Comparison of ENCODE assay signal across 8 cellular contexts in genomic region chr3:51994530-51994929, GRCh38. TPM values are rescaled to one million over a fixed set of nuclear protein-coding genes. Genes with fewer than 3 reads are reported as not detected.
DNase-seq lines count a peak whose midpoint lies in the region; ATAC-seq and TF ChIP-seq lines count a peak whose summit lies in the region.

No MANE protein-coding gene starts in this region.

- no peak for TF ChIP-seq RAD21 in SK-N-SH (IDR thresholded peaks at IDR 0.05; ENCODE audit: low read length)

- H3K27ac ChIP-seq in SK-N-SH (ENCODE audit: low read depth in 2 of 2, low read length in 1 of 2) (peak overlapping the region; percentile 83 to 88), hepatocyte (peak overlapping the region; percentile 96)

- H3K36me3 Mint-ChIP-seq in activated CD8-positive, alpha-beta T cell treated with anti-CD3 and anti-CD28 coated beads, Interleukin-2, amount 10 ng/mL, durations not matched to agents 7 days and 5 days (ENCODE audit: low read depth), result peaks cover 44% of the 10 kb centered on the region
- peaks cover 50% of the 10 kb centered on the region for H3K36me3 Mint-ChIP-seq in stimulated activated memory B cell treated with anti-CD40 and anti-IgM and Interleukin-4, amounts not matched to agents 10 μg/mL and 1 μg/mL and 100 μg/mL, for 72 hours

- POLR2A ChIA-PET in SK-N-SH (lab: Yijun Ruan, JAX), result interaction anchor here (1.0 to 4.8 kb wide), 6 partner anchors 12 to 52 kb away, joined by 3 to 42 read pairs (median 10); partner anchors contain the start of genes ABHD14A, ABHD14B, ACY1 and PARP3
- POLR2A ChIA-PET in activated CD8-positive, alpha-beta T cell treated with anti-CD3 and anti-CD28 coated beads, Interleukin-2, amount 10 ng/mL, durations not matched to agents 7 days and 5 days (lab: Charles Lee), result interaction anchor here (0.8 to 5.6 kb wide), 6 partner anchors 8 to 61 kb away, joined by 4 to 65 read pairs (median 8); partner anchors contain the start of genes ABHD14B, ACY1 and DUSP7

- H3F3A ChIP-seq in SK-N-SH (replicated peaks; ENCODE audit: insufficient read depth), result peaks cover 36% of the 10 kb centered on the region

- H3K79me2 ChIP-seq in SK-N-SH (ENCODE audit: insufficient read depth) (peaks cover 46% of the 10 kb centered on the region), hepatocyte (peaks cover 22% of the 10 kb centered on the region)

- peak overlapping the region; percentile 100 for H3K4me3 Mint-ChIP-seq in activated CD8-positive, alpha-beta T cell treated with anti-CD3 and anti-CD28 coated beads, Interleukin-2, amount 10 ng/mL, durations not matched to agents 7 days and 5 days
- peak overlapping the region; percentile 98 for H3K4me3 Mint-ChIP-seq in stimulated activated memory B cell treated with anti-CD40 and anti-IgM and Interleukin-4, amounts not matched to agents 10 μg/mL and 1 μg/mL and 100 μg/mL, for 72 hours

- H2AFZ ChIP-seq in SK-N-SH (ENCODE audit: low read depth) (no peak overlapping the region), hepatocyte (no peak overlapping the region)

- no peaks in the 10 kb centered on the region for H3K9me3 ChIP-seq in SK-N-SH
- H3K9me3 ChIP-seq in hepatocyte (ENCODE audit: low read depth), result no peaks in the 10 kb centered on the region

- H3K4me3 ChIP-seq in SK-N-SH (ENCODE audit: low read depth in 2 of 2, low read length in 1 of 2) (peak overlapping the region; percentile 83 to 88), hepatocyte (peak overlapping the region; percentile 89)

- DNase-seq in SK-N-SH (no peak), hepatocyte (ENCODE audit: low spot score) (no peak), NCI-H510A (lab: John Stamatoyannopoulos, UW) (no peak), GM03348 (ENCODE audit: low spot score) (no peak)
- DNase-seq in activated CD8-positive, alpha-beta T cell treated with anti-CD3 and anti-CD28 coated beads, Interleukin-2, amount 10 ng/mL, durations not matched to agents 7 days and 5 days, result no peak

- CTCF ChIA-PET in SK-N-SH (lab: Yijun Ruan, JAX), result interaction anchor here (1.3 to 3.9 kb wide), 8 partner anchors 9 to 150 kb away, joined by 3 to 23 read pairs (median 11); partner anchors contain the start of genes ABHD14A, ABHD14B, ACY1 and GPR62
- CTCF ChIA-PET in activated CD8-positive, alpha-beta T cell treated with anti-CD3 and anti-CD28 coated beads, Interleukin-2, amount 10 ng/mL, durations not matched to agents 7 days and 5 days (lab: Charles Lee), result interaction anchor here (1.3 to 5.2 kb wide), 5 partner anchors 12 to 61 kb away, joined by 5 to 36 read pairs (median 11); partner anchors contain the start of genes ABHD14A, ABHD14B, ACY1 and DUSP7

- H3K9ac ChIP-seq in SK-N-SH, result peak overlapping the region; percentile 97

- 32% methylated on average over 2 of the region's 2 CpGs for WGBS in SK-N-SH (ENCODE audit: low lambda C conversion rate)
- WGBS in hepatocyte (ENCODE audit: low lambda C conversion rate, missing lambda C conversion rate), result 82% methylated on average over 2 of the region's 2 CpGs

- H4K20me1 ChIP-seq in SK-N-SH (ENCODE audit: insufficient read depth), result 0 out of 2 replicates have a peak, but pooled peaks cover 15% of the 10 kb centered on the region
- no peaks in the 10 kb centered on the region for H4K20me1 ChIP-seq in hepatocyte (ENCODE audit: insufficient read depth, poor library complexity, severe bottlenecking)

- H3K4me1 ChIP-seq in SK-N-SH (ENCODE audit: control insufficient read depth in 1 of 2, insufficient read depth in 2 of 2, low read depth in 1 of 2, low read length in 1 of 2), result peaks cover 9 to 24% of the 10 kb centered on the region in 2 experiments; a peak in 3 of 4 replicates
- H3K4me1 ChIP-seq in hepatocyte (ENCODE audit: insufficient read depth), result peaks cover 11% of the 10 kb centered on the region

- TF ChIP-seq EP300 in SK-N-SH (IDR thresholded peaks at IDR 0.05; ENCODE audit: borderline replicate concordance in 1 of 2, low read depth in 1 of 2, low read length in 1 of 2), result no peak

- H3K9me2 ChIP-seq in SK-N-SH, result no peaks in the 10 kb centered on the region
- no peaks in the 10 kb centered on the region for H3K9me2 ChIP-seq in hepatocyte (replicated peaks; ENCODE audit: insufficient read depth)

- H3K4me1 Mint-ChIP-seq in activated CD8-positive, alpha-beta T cell treated with anti-CD3 and anti-CD28 coated beads, Interleukin-2, amount 10 ng/mL, durations not matched to agents 7 days and 5 days (ENCODE audit: low read depth), result peaks cover 47% of the 10 kb centered on the region
- H3K4me1 Mint-ChIP-seq in stimulated activated memory B cell treated with anti-CD40 and anti-IgM and Interleukin-4, amounts not matched to agents 10 μg/mL and 1 μg/mL and 100 μg/mL, for 72 hours, result peaks cover 50% of the 10 kb centered on the region

- ATAC-seq in SK-N-SH treated with all-trans-retinoic acid at 6 μM for 48 hours (no peak), HG03354 (IDR thresholded peaks at IDR 0.05; ENCODE audit: poor library complexity, severe bottlenecking, unreplicated experiment) (no peak)
- no peak for ATAC-seq in activated CD8-positive, alpha-beta T cell treated with anti-CD3 and anti-CD28 coated beads, Interleukin-2, amount 10 ng/mL, durations not matched to agents 7 days and 5 days
- ATAC-seq in stimulated activated memory B cell treated with anti-CD40 and anti-IgM and Interleukin-4, amounts not matched to agents 10 μg/mL and 1 μg/mL and 100 μg/mL, for 72 hours, result no peak

- H3K9me3 Mint-ChIP-seq in activated CD8-positive, alpha-beta T cell treated with anti-CD3 and anti-CD28 coated beads, Interleukin-2, amount 10 ng/mL, durations not matched to agents 7 days and 5 days (ENCODE audit: insufficient read depth), result no peaks in the 10 kb centered on the region
- H3K9me3 Mint-ChIP-seq in stimulated activated memory B cell treated with anti-CD40 and anti-IgM and Interleukin-4, amounts not matched to agents 10 μg/mL and 1 μg/mL and 100 μg/mL, for 72 hours, result no peaks in the 10 kb centered on the region

- peaks cover 23 to 25% of the 10 kb centered on the region in 2 experiments for H3K36me3 ChIP-seq in SK-N-SH (replicated peaks in 1 of 2; ENCODE audit: control insufficient read depth in 1 of 2, insufficient read depth in 2 of 2, low read length in 1 of 2)
- H3K36me3 ChIP-seq in hepatocyte (replicated peaks; ENCODE audit: insufficient read depth, low read depth), result no peaks in the 10 kb centered on the region

- peaks cover 10% of the 10 kb centered on the region for H3K27me3 Mint-ChIP-seq in activated CD8-positive, alpha-beta T cell treated with anti-CD3 and anti-CD28 coated beads, Interleukin-2, amount 10 ng/mL, durations not matched to agents 7 days and 5 days (ENCODE audit: low read depth)
- H3K27me3 Mint-ChIP-seq in stimulated activated memory B cell treated with anti-CD40 and anti-IgM and Interleukin-4, amounts not matched to agents 10 μg/mL and 1 μg/mL and 100 μg/mL, for 72 hours, result no peaks in the 10 kb centered on the region

- H3K4me2 ChIP-seq in SK-N-SH, result peak overlapping the region; percentile 95
- H3K4me2 ChIP-seq in hepatocyte, result peak overlapping the region; percentile 98

- H3K27ac Mint-ChIP-seq in activated CD8-positive, alpha-beta T cell treated with anti-CD3 and anti-CD28 coated beads, Interleukin-2, amount 10 ng/mL, durations not matched to agents 7 days and 5 days, result peak overlapping the region; percentile 100
- H3K27ac Mint-ChIP-seq in stimulated activated memory B cell treated with anti-CD40 and anti-IgM and Interleukin-4, amounts not matched to agents 10 μg/mL and 1 μg/mL and 100 μg/mL, for 72 hours, result peak overlapping the region; percentile 99

- no peaks in the 10 kb centered on the region for H3K27me3 ChIP-seq in SK-N-SH (ENCODE audit: insufficient read depth)
- no peaks in the 10 kb centered on the region for H3K27me3 ChIP-seq in hepatocyte

- TF ChIP-seq CTCF in SK-N-SH (IDR thresholded peaks at IDR 0.05), result no peak
- no peak for TF ChIP-seq CTCF in hepatocyte (IDR thresholded peaks at IDR 0.05; ENCODE audit: poor library complexity)

TF ChIP-seq in SK-N-SH treated with all-trans-retinoic acid at 6 μM for 48 hours, 23 proteins besides CTCF, POLR2A, EP300 and RAD21:
- no peak for TF ChIP-seq ESRRG (CRISPR knock-in tag; IDR thresholded peaks at IDR 0.05)

RNA-seq across cellular contexts. Expression of gene RPL29, which starts 1.2 kb away (rescaled TPM):
- polyA plus RNA-seq in SK-N-SH (2012; rRNA removed) (3,173 and 3,642 TPM in 2 replicates), hepatocyte (786 and 812 TPM in 2 replicates)
- polyA plus RNA-seq in SK-N-SH (2012; cell fraction: cytosol; rRNA removed), result 2,707 and 3,782 TPM in 2 replicates
- 883 and 941 TPM in 2 replicates for polyA plus RNA-seq in SK-N-SH (2012; cell fraction: nucleus; rRNA removed)
- total RNA-seq in activated CD8-positive, alpha-beta T cell treated with anti-CD3 and anti-CD28 coated beads, Interleukin-2, amount 10 ng/mL, durations not matched to agents 7 days and 5 days, result 1,000 to 10,000 TPM; 1,199 to 1,266 TPM
- 981 and 1,184 TPM in 2 replicates for total RNA-seq in hepatocyte

RNA-seq across cellular contexts. Expression of gene ACY1, which starts 11.2 kb away (rescaled TPM):
- polyA plus RNA-seq in SK-N-SH (2012; rRNA removed), result 93.0 and 96.2 TPM in 2 replicates
- polyA plus RNA-seq in SK-N-SH (2012; cell fraction: cytosol; rRNA removed), result 44.0 and 62.5 TPM in 2 replicates
- polyA plus RNA-seq in SK-N-SH (2012; cell fraction: nucleus; rRNA removed), result 136 and 173 TPM in 2 replicates
- total RNA-seq in activated CD8-positive, alpha-beta T cell treated with anti-CD3 and anti-CD28 coated beads, Interleukin-2, amount 10 ng/mL, durations not matched to agents 7 days and 5 days, result 10 to 100 TPM; 17.4 to 21.2 TPM
- 114 and 164 TPM in 2 replicates for total RNA-seq in hepatocyte
- polyA plus RNA-seq in hepatocyte, result 148 and 183 TPM in 2 replicates

RNA-seq across cellular contexts. Expression of gene ABHD14A, which starts 19.7 kb away (rescaled TPM):
- polyA plus RNA-seq in SK-N-SH (2012; rRNA removed) (22.1 and 31.5 TPM in 2 replicates), hepatocyte (55.1 and 68.6 TPM in 2 replicates)
- polyA plus RNA-seq in SK-N-SH (2012; cell fraction: cytosol; rRNA removed), result 18.6 and 24.8 TPM in 2 replicates
- 13.5 and 18.1 TPM in 2 replicates for polyA plus RNA-seq in SK-N-SH (2012; cell fraction: nucleus; rRNA removed)
- 10 to 100 TPM; 10.5 to 11.7 TPM for total RNA-seq in activated CD8-positive, alpha-beta T cell treated with anti-CD3 and anti-CD28 coated beads, Interleukin-2, amount 10 ng/mL, durations not matched to agents 7 days and 5 days
- 17.1 and 22.3 TPM in 2 replicates for total RNA-seq in hepatocyte

RNA-seq across cellular contexts. Expression of gene ABHD14B, which starts 20.7 kb away (rescaled TPM):
- 64.1 and 88.3 TPM in 2 replicates for polyA plus RNA-seq in SK-N-SH (2012; rRNA removed)
- polyA plus RNA-seq in SK-N-SH (2012; cell fraction: cytosol; rRNA removed), result 45.6 and 58.3 TPM in 2 replicates
- polyA plus RNA-seq in SK-N-SH (2012; cell fraction: nucleus; rRNA removed), result 45.8 and 64.4 TPM in 2 replicates
- 10 to 100 TPM; 31.4 to 38.0 TPM for total RNA-seq in activated CD8-positive, alpha-beta T cell treated with anti-CD3 and anti-CD28 coated beads, Interleukin-2, amount 10 ng/mL, durations not matched to agents 7 days and 5 days
- total RNA-seq in hepatocyte, result 31.9 and 32.8 TPM in 2 replicates
- polyA plus RNA-seq in hepatocyte, result 40.2 and 48.4 TPM in 2 replicates

RNA-seq across cellular contexts. Expression of gene PCBP4, which starts 27.3 kb away (rescaled TPM):
- 97.4 and 118 TPM in 2 replicates for polyA plus RNA-seq in SK-N-SH (2012; rRNA removed)
- 43.8 and 61.7 TPM in 2 replicates for polyA plus RNA-seq in SK-N-SH (2012; cell fraction: cytosol; rRNA removed)
- 499 and 538 TPM in 2 replicates for polyA plus RNA-seq in SK-N-SH (2012; cell fraction: nucleus; rRNA removed)
- 10 to 100 TPM; 12.7 to 16.1 TPM for total RNA-seq in activated CD8-positive, alpha-beta T cell treated with anti-CD3 and anti-CD28 coated beads, Interleukin-2, amount 10 ng/mL, durations not matched to agents 7 days and 5 days
- total RNA-seq in hepatocyte, result 48.6 and 60.2 TPM in 2 replicates
- polyA plus RNA-seq in hepatocyte, result 42.4 and 53.7 TPM in 2 replicates
